Comparison of ENCODE assay signal across 8 cellular contexts in genomic region chr12:124510301-124510970, GRCh38. TPM values are rescaled to one million over a fixed set of nuclear protein-coding genes. Genes with fewer than 3 reads are reported as not detected.
A peak's percentile ranks its signal among the peaks of the same experiment; 100 is the strongest.
DNase-seq lines count a peak whose midpoint lies in the region; ATAC-seq, FAIRE-seq and TF ChIP-seq lines count a peak whose summit lies in the region.

No MANE protein-coding gene starts in this region.

- FAIRE-seq in HepG2 (lab: Jason Lieb, UNC) (no peak), urothelium cell line (lab: Jason Lieb, UNC) (peak; percentile 67)

- no TSS peak for BruUV-seq in HepG2 (replicated peaks; lab: Mats Ljungman, UMichigan)

- CTCF ChIA-PET in HepG2 (lab: Yijun Ruan, JAX; ENCODE audit: low intra/inter-chr PET ratio, low total read pairs) = no interaction called here
- CTCF ChIA-PET in activated CD4-positive, alpha-beta memory T cell treated with anti-CD3 and anti-CD28 coated beads, Interleukin-2, amount 10 ng/mL, durations not matched to agents 7 days and 5 days (lab: Charles Lee) = interaction anchor here (1.1 kb wide), 1 partner anchor 254 kb away, joined by 3 read pairs; no protein-coding TSS in a partner anchor

- H3K27ac ChIP-seq in HepG2 (ENCODE audit: extremely low read length, insufficient read depth, low read length) (peak overlapping the region; percentile 62), right lobe of liver (no peak overlapping the region)

- in situ Hi-C loops in HepG2 (cut with HindIII; ENCODE audit: extremely low pct_ligation_motif_present, low pct_unique_long_range_greater_than_20kb) (no loop called here), GM13976 (cut with MboI; ENCODE audit: low sequenced_read_pairs, unreplicated experiment) (no loop called here)

- peaks cover 20% of the 10 kb centered on the region for H4K20me1 ChIP-seq in HepG2 (ENCODE audit: insufficient read depth, low read length)

- H3K27me3 ChIP-seq in HepG2 (ENCODE audit: control insufficient read depth in 1 of 2, insufficient read depth in 2 of 2, low read length in 2 of 2) = no peaks in the 10 kb centered on the region
- H3K27me3 ChIP-seq in right lobe of liver = no peaks in the 10 kb centered on the region

- peak overlapping the region in 1 of 3 experiments; percentile 51; a peak in 2 of 6 replicates for H3K4me3 ChIP-seq in HepG2 (replicated peaks in 1 of 3; ENCODE audit: insufficient read depth in 1 of 3, low read depth in 2 of 3, low read length in 3 of 3)
- H3K4me3 ChIP-seq in right lobe of liver = no peak overlapping the region

- ATAC-seq in HepG2 = peak; percentile 19
- no peak for ATAC-seq in right lobe of liver
- peak; percentile 21 for ATAC-seq in left colon
- ATAC-seq in natural killer cell treated with Interleukin-12 subunit alpha and Interleukin-12 subunit beta and Interleukin-15 and Interleukin-18, amount 100 ng/mL, for 72 hours = no peak
- ATAC-seq in GM21723 (IDR thresholded peaks at IDR 0.05; ENCODE audit: unreplicated experiment) = no peak

- WGBS in HepG2 (ENCODE audit: low lambda C conversion rate) = 67% methylated on average over 7 of the region's 17 CpGs
- WGBS in right lobe of liver (ENCODE audit: insufficient coverage, low coverage, low lambda C conversion rate, missing lambda C conversion rate) = 90% methylated on average over 4 of the region's 17 CpGs

- H3K4me2 ChIP-seq in HepG2 (ENCODE audit: low read depth, low read length) = peak overlapping the region; percentile 78

- DNase-seq in HepG2 (ENCODE audit: low spot score) (peak; percentile 42), right lobe of liver (no peak), left colon (peak in 1 of 2 donors; percentile 51), urothelium cell line (ENCODE audit: low spot score) (no peak), GM13976 (ENCODE audit: low spot score) (no peak)
- DNase-seq in activated CD4-positive, alpha-beta memory T cell treated with anti-CD3 and anti-CD28 coated beads, Interleukin-2, amount 10 ng/mL, durations not matched to agents 7 days and 5 days = peak; percentile 25
- DNase-seq in natural killer cell treated with Interleukin-12 subunit alpha and Interleukin-12 subunit beta and Interleukin-15 and Interleukin-18, amount 100 ng/mL, for 72 hours (ENCODE audit: low spot score) = no peak

- H3K36me3 ChIP-seq in HepG2 (replicated peaks in 1 of 2; ENCODE audit: control insufficient read depth in 1 of 2, insufficient read depth in 2 of 2, low read length in 2 of 2) = no peaks in the 10 kb centered on the region; a peak in 2 of 5 replicates
- H3K36me3 ChIP-seq in right lobe of liver = no peaks in the 10 kb centered on the region

- no peak overlapping the region for H2AFZ ChIP-seq in HepG2 (ENCODE audit: low read length)

- peak overlapping the region; percentile 23 for H3K9ac ChIP-seq in HepG2 (ENCODE audit: insufficient read depth, low read depth, low read length)

- no peak for TF ChIP-seq EP300 in HepG2 (IDR thresholded peaks at IDR 0.05; ENCODE audit: low read depth in 2 of 2, low read length in 2 of 2)
- no peak for TF ChIP-seq EP300 in HepG2 (CRISPR knock-in tag; IDR thresholded peaks at IDR 0.05; ENCODE audit: borderline replicate concordance)

- intact Hi-C loops in HepG2 (cut with micrococcal nuclease; ENCODE audit: unreplicated experiment) (loop anchor here (10.0 kb wide), 1 partner anchor 54 kb away; the partner anchor contains the start of gene NCOR2), right lobe of liver (cut with DNase I) (loop anchor here in 1 of 2 donors (10.0 kb wide), 1 partner anchor 174 kb away; no protein-coding TSS in a partner anchor), left colon (cut with DNase I, micrococcal nuclease) (loop anchor here in 1 of 2 donors (10.0 kb wide), 1 partner anchor 54 kb away; the partner anchor contains the start of gene NCOR2)

- no peak overlapping the region for H3K4me3 Mint-ChIP-seq in activated CD4-positive, alpha-beta memory T cell treated with anti-CD3 and anti-CD28 coated beads, Interleukin-2, amount 10 ng/mL, durations not matched to agents 7 days and 5 days
- no peak overlapping the region for H3K4me3 Mint-ChIP-seq in natural killer cell treated with Interleukin-12 subunit alpha and Interleukin-12 subunit beta and Interleukin-15 and Interleukin-18, amount 100 ng/mL, for 72 hours

- POLR2A ChIA-PET in HepG2 (lab: Yijun Ruan, JAX) = no interaction called here
- POLR2A ChIA-PET in activated CD4-positive, alpha-beta memory T cell treated with anti-CD3 and anti-CD28 coated beads, Interleukin-2, amount 10 ng/mL, durations not matched to agents 7 days and 5 days (lab: Charles Lee) = no interaction called here

- TF ChIP-seq CTCF in HepG2 (CRISPR knock-in tag; IDR thresholded peaks at IDR 0.05) = peak; percentile 72
- no peak for TF ChIP-seq CTCF in right lobe of liver (IDR thresholded peaks at IDR 0.05)
- TF ChIP-seq CTCF in GM13976 (IDR thresholded peaks at IDR 0.05; ENCODE audit: borderline replicate concordance, control extremely low read depth, extremely low read depth, insufficient read depth, missing control alignments) = no peak

- H3K9me3 ChIP-seq in HepG2 (ENCODE audit: low read length) (no peaks in the 10 kb centered on the region), right lobe of liver (no peaks in the 10 kb centered on the region)

- H3K4me1 Mint-ChIP-seq in activated CD4-positive, alpha-beta memory T cell treated with anti-CD3 and anti-CD28 coated beads, Interleukin-2, amount 10 ng/mL, durations not matched to agents 7 days and 5 days = no peaks in the 10 kb centered on the region
- H3K4me1 Mint-ChIP-seq in natural killer cell treated with Interleukin-12 subunit alpha and Interleukin-12 subunit beta and Interleukin-15 and Interleukin-18, amount 100 ng/mL, for 72 hours (ENCODE audit: low read depth in 2 of 2) = peaks cover 20 to 29% of the 10 kb centered on the region in 2 donors

- peaks cover 52% of the 10 kb centered on the region for H3K4me1 ChIP-seq in HepG2 (ENCODE audit: insufficient read depth, low read length)
- peaks cover 0 to 9% (median 2%) of the 10 kb centered on the region in 4 donors for H3K4me1 ChIP-seq in right lobe of liver

- no peak for TF ChIP-seq POLR2A in HepG2 (IDR thresholded peaks at IDR 0.05; ENCODE audit: insufficient read depth in 1 of 2, low read depth in 2 of 2, low read length in 2 of 2)
- no peak for TF ChIP-seq POLR2A in right lobe of liver (IDR thresholded peaks at IDR 0.05)

- H3K27ac Mint-ChIP-seq in activated CD4-positive, alpha-beta memory T cell treated with anti-CD3 and anti-CD28 coated beads, Interleukin-2, amount 10 ng/mL, durations not matched to agents 7 days and 5 days = no peak overlapping the region
- no peak overlapping the region for H3K27ac Mint-ChIP-seq in natural killer cell treated with Interleukin-12 subunit alpha and Interleukin-12 subunit beta and Interleukin-15 and Interleukin-18, amount 100 ng/mL, for 72 hours

- H3K36me3 Mint-ChIP-seq in activated CD4-positive, alpha-beta memory T cell treated with anti-CD3 and anti-CD28 coated beads, Interleukin-2, amount 10 ng/mL, durations not matched to agents 7 days and 5 days (ENCODE audit: low read depth) = no peaks in the 10 kb centered on the region
- H3K36me3 Mint-ChIP-seq in natural killer cell treated with Interleukin-12 subunit alpha and Interleukin-12 subunit beta and Interleukin-15 and Interleukin-18, amount 100 ng/mL, for 72 hours = no peaks in the 10 kb centered on the region

- peaks cover 24% of the 10 kb centered on the region for H3K79me2 ChIP-seq in HepG2 (ENCODE audit: insufficient read depth, low read length)

- TF ChIP-seq RAD21 in HepG2 (CRISPR knock-in tag; IDR thresholded peaks at IDR 0.05) = peak; percentile 42; the same call in 1 of the 2 replicates

- no peaks in the 10 kb centered on the region for H3K27me3 Mint-ChIP-seq in activated CD4-positive, alpha-beta memory T cell treated with anti-CD3 and anti-CD28 coated beads, Interleukin-2, amount 10 ng/mL, durations not matched to agents 7 days and 5 days
- H3K27me3 Mint-ChIP-seq in natural killer cell treated with Interleukin-12 subunit alpha and Interleukin-12 subunit beta and Interleukin-15 and Interleukin-18, amount 100 ng/mL, for 72 hours = no peaks in the 10 kb centered on the region

- H3K9me3 Mint-ChIP-seq in activated CD4-positive, alpha-beta memory T cell treated with anti-CD3 and anti-CD28 coated beads, Interleukin-2, amount 10 ng/mL, durations not matched to agents 7 days and 5 days = no peaks in the 10 kb centered on the region
- no peaks in the 10 kb centered on the region for H3K9me3 Mint-ChIP-seq in natural killer cell treated with Interleukin-12 subunit alpha and Interleukin-12 subunit beta and Interleukin-15 and Interleukin-18, amount 100 ng/mL, for 72 hours

TF ChIP-seq in HepG2, 621 proteins besides CTCF, POLR2A, EP300 and RAD21 (continues in another document):
- peak; percentile 13; the same call in 1 of the 2 replicates for TF ChIP-seq ZNF709 (CRISPR knock-in tag; IDR thresholded peaks at IDR 0.05)

RNA-seq across cellular contexts. Expression of gene NCOR2, which starts 57.0 kb away (rescaled TPM):
- total RNA-seq in HepG2 (2016; rRNA removed; fragmentation: Illumina TruSeq; extraction: Trizol) (5.7 and 6.1 TPM in 2 replicates), right lobe of liver (10 to 100 TPM; 38.1 to 87.5 (median 45.0) TPM), left colon (100 to 1,000 TPM; 134 to 153 TPM)
- 10.5 and 12.4 TPM in 2 replicates for total RNA-seq in HepG2 (2016; cell fraction: cytosol; rRNA removed; fragmentation: Illumina TruSeq; extraction: Trizol; ENCODE audit: low read depth)
- total RNA-seq in HepG2 (2016; cell fraction: insoluble cytoplasmic fraction; rRNA removed; fragmentation: Illumina TruSeq; extraction: Trizol) = 5.6 and 7.1 TPM in 2 replicates
- total RNA-seq in HepG2 (2016; cell fraction: membrane; rRNA removed; fragmentation: Illumina TruSeq; extraction: Trizol) = 15.2 and 16.6 TPM in 2 replicates
- 12.4 and 13.1 TPM in 2 replicates for total RNA-seq in HepG2 (2016; cell fraction: nucleus; rRNA removed; fragmentation: Illumina TruSeq; extraction: Trizol)
- 4.5 and 4.8 TPM in 2 replicates for polyA plus RNA-seq in HepG2 (2011; rRNA removed)
- polyA plus RNA-seq in HepG2 (2011; cell fraction: cytosol; rRNA removed) = 2.8 and 4.1 TPM in 2 replicates
- polyA plus RNA-seq in HepG2 (2011; cell fraction: nucleus; rRNA removed) = 30.4 and 39.4 TPM in 2 replicates
- 32.8 and 41.1 TPM in 2 replicates for polyA plus RNA-seq in HepG2 (2012)
- 2.8 and 3.1 TPM in 2 replicates for polyA plus RNA-seq in HepG2 (2016; cell fraction: cytosol; fragmentation: Illumina TruSeq; extraction: Trizol; ENCODE audit: low read depth)
- polyA plus RNA-seq in HepG2 (2016; cell fraction: insoluble cytoplasmic fraction; fragmentation: Illumina TruSeq; extraction: Trizol; ENCODE audit: low read depth) = 17.3 and 24.8 TPM in 2 replicates
- polyA plus RNA-seq in HepG2 (2016; cell fraction: membrane; fragmentation: Illumina TruSeq; extraction: Trizol; ENCODE audit: low read depth) = 7.1 and 8.9 TPM in 2 replicates
- 43.0 and 54.1 TPM in 2 replicates for polyA plus RNA-seq in HepG2 (2016; cell fraction: nucleus; fragmentation: Illumina TruSeq; extraction: Trizol; ENCODE audit: insufficient read depth, low read depth)
- 21.9 and 23.2 TPM in 2 replicates for polyA minus RNA-seq in HepG2 (2011; rRNA and poly(A)+ RNA removed; ENCODE audit: low replicate concordance)
- polyA minus RNA-seq in HepG2 (2011; cell fraction: cytosol; rRNA and poly(A)+ RNA removed) = 16.5 and 17.0 TPM in 2 replicates
- polyA minus RNA-seq in HepG2 (2011; cell fraction: nucleus; rRNA and poly(A)+ RNA removed) = 20.9 and 22.6 TPM in 2 replicates
- 10 to 100 TPM; 88.9 to 90.8 TPM for total RNA-seq in activated CD4-positive, alpha-beta memory T cell treated with anti-CD3 and anti-CD28 coated beads, Interleukin-2, amount 10 ng/mL, durations not matched to agents 7 days and 5 days
- total RNA-seq in natural killer cell treated with Interleukin-12 subunit alpha and Interleukin-12 subunit beta and Interleukin-15 and Interleukin-18, amount 100 ng/mL, for 72 hours = 100 to 1,000 TPM in 1 of 2 donors, 10 to 100 TPM in 1; 80.8 to 133 TPM

Comparison
In these comparisons a context has a peak if more than half of its experiments do, and no peak if none do; other contexts are left out.
1. ATAC-seq: peak in HepG2 (single experiment) and left colon (single experiment); none in right lobe of liver (0 of 4), natural killer cell treated with Interleukin-12 subunit alpha and Interleukin-12 subunit beta and Interleukin-15 and Interleukin-18, amount 100 ng/mL, for 72 hours (0 of 2) and GM21723 (single experiment).
2. DNase-seq: peak in HepG2 (single experiment) and activated CD4-positive, alpha-beta memory T cell treated with anti-CD3 and anti-CD28 coated beads, Interleukin-2, amount 10 ng/mL, durations not matched to agents 7 days and 5 days (single experiment); none in right lobe of liver (0 of 3), urothelium cell line (single experiment), natural killer cell treated with Interleukin-12 subunit alpha and Interleukin-12 subunit beta and Interleukin-15 and Interleukin-18, amount 100 ng/mL, for 72 hours (single experiment) and GM13976 (single experiment).